In the genomic region with DNA sequence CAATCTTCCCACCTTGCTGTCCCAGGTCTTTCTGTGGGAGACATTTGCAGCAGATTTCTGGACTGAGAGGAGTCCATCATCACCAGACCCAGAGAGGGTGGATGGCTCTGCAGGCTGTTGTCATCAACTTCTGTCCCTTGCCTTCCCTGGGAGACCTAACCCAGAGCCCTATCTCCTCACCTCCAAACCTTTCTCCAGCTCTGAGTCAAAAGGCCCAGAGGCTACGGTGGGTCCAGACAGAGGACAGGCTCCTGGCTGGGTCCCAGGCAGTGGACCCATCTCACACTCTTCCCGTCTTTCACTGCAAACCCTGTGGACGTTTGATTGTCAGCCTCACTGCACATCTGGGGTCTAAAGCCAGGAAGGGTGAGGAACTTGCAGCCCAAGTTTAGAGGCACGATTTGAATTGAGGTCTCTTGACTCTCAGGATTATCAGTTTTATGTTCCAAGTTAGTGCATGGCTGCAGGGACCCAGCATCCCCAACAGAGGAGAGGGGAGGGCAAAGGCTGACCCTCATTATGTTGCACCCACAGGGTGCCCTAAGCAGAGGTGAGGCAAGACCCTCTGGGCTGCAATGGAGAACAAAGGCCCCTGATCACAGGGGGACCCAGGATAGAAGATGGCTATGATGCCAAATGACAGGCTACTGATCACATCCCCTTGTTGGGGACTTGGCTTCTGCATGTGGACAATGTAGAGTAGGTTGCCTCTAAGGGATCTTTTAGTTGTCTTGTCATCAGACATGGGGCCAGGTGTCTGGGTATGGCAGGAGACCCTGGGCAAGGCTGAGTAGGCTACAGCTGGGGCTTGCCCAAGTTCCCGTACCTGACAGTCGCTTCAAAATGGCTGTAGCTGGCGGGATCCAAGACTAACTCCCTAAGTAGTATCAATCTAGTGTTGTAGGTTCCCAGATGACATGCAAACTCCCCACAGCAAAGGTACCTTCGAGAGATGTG, we compare ENCODE assay signal across 19 cellular contexts. TPM values are rescaled to one million over a fixed set of nuclear protein-coding genes. Genes with fewer than 3 reads are reported as not detected.
DNase-seq lines count a peak whose midpoint lies in the region; ATAC-seq, FAIRE-seq and TF ChIP-seq lines count a peak whose summit lies in the region.
"Had no signal": no experiment of that assay in that cellular context is flagged by ENCODE, and none has a peak within 500 bp of the region (broad histone marks: within the 10 kb centered on the region; RNA-seq: fewer than 3 reads in every experiment).

No MANE protein-coding gene starts in this region.

- POLR2A ChIA-PET in A549 (lab: Yijun Ruan, JAX) (interaction anchor here (1.0 to 1.3 kb wide), 2 partner anchors 11 to 14 kb away, joined by 4 to 5 read pairs; a partner anchor contains a TSS), HepG2 (lab: Yijun Ruan, JAX) (interaction anchor here (1.2 to 8.5 kb wide), 3 partner anchors 11 to 337 kb away, joined by 4 to 216 read pairs (median 23); a partner anchor contains a TSS)

- BruUV-seq in HepG2 (replicated peaks; lab: Mats Ljungman, UMichigan) = no TSS peak

- H3K27ac ChIP-seq in A549 (no peak overlapping the region), KMS-11 (no peak overlapping the region), HepG2 (ENCODE audit: extremely low read length, insufficient read depth, low read length) (no peak overlapping the region), prostate gland (no peak overlapping the region)
- H3K27ac ChIP-seq: BLaER1 treated with 17β-estradiol and CSF1 and Interleukin-3, amounts not matched to agents 10 nM and 100 nM; parathyroid adenoma; SJSA1; testis; uterus had no signal

- H3K4me1 ChIP-seq in A549 = peaks cover 15% of the 10 kb centered on the region; the same call in 2 of the 3 replicates
- no peaks in the 10 kb centered on the region for H3K4me1 ChIP-seq in KMS-11 (ENCODE audit: low read depth, poor library complexity, severe bottlenecking)
- peaks cover 38% of the 10 kb centered on the region for H3K4me1 ChIP-seq in HepG2 (ENCODE audit: insufficient read depth, low read length)
- peaks cover 7% of the 10 kb centered on the region for H3K4me1 ChIP-seq in prostate gland (replicated peaks)
- H3K4me1 ChIP-seq: parathyroid adenoma had no signal

- ATAC-seq in A549 (peak; percentile 0 to 11; a peak in 4 of 6 replicates), GM18907 (IDR thresholded peaks at IDR 0.05; ENCODE audit: unreplicated experiment) (peak; percentile 8), HepG2 (no peak)

- peaks cover 12% of the 10 kb centered on the region for H3K27me3 Mint-ChIP-seq in glutamatergic neuron (ENCODE audit: unreplicated experiment)

- FAIRE-seq in A549 (lab: Jason Lieb, UNC) (no peak), HepG2 (lab: Jason Lieb, UNC) (no peak)
- FAIRE-seq: RCC 7860 had no signal

- H3K27me3 ChIP-seq in KMS-11 (ENCODE audit: insufficient read depth, low read depth) (no peaks in the 10 kb centered on the region), HepG2 (ENCODE audit: control insufficient read depth in 1 of 2, insufficient read depth in 2 of 2, low read length in 2 of 2) (peaks cover 23 to 57% of the 10 kb centered on the region in 2 experiments; a peak in 4 of 5 replicates), prostate gland (replicated peaks; ENCODE audit: insufficient read depth) (peaks cover 2% of the 10 kb centered on the region)
- H3K27me3 ChIP-seq: testis had no signal

- H3K9me3 Mint-ChIP-seq in glutamatergic neuron (ENCODE audit: unreplicated experiment) = peaks cover 1% of the 10 kb centered on the region
- H3K9me3 Mint-ChIP-seq: activated CD8-positive, alpha-beta T cell treated with anti-CD3 and anti-CD28 coated beads for 36 hours; nephron had no signal

- H3K36me3 ChIP-seq in KMS-11 (ENCODE audit: insufficient read depth) = no peaks in the 10 kb centered on the region
- no peaks in the 10 kb centered on the region for H3K36me3 ChIP-seq in HepG2 (replicated peaks in 1 of 2; ENCODE audit: control insufficient read depth in 1 of 2, insufficient read depth in 2 of 2, low read length in 2 of 2)
- H3K36me3 ChIP-seq in prostate gland = no peaks in the 10 kb centered on the region
- H3K36me3 ChIP-seq: BLaER1 treated with 17β-estradiol and CSF1 and Interleukin-3, amounts not matched to agents 10 nM and 100 nM; SJSA1; uterus had no signal

- H4K20me1 ChIP-seq in KMS-11 (ENCODE audit: insufficient read depth) (no peaks in the 10 kb centered on the region), HepG2 (ENCODE audit: insufficient read depth, low read length) (no peaks in the 10 kb centered on the region)

- H3K4me3 ChIP-seq in A549 (no peak overlapping the region), KMS-11 (IDR thresholded peaks at IDR 0.05; ENCODE audit: insufficient read depth, low read depth, low read length) (no peak overlapping the region), HepG2 (replicated peaks in 1 of 3; ENCODE audit: insufficient read depth in 1 of 3, low read depth in 2 of 3, low read length in 3 of 3) (no peak overlapping the region), prostate gland (no peak overlapping the region)
- H3K4me3 ChIP-seq: BLaER1 treated with 17β-estradiol and CSF1 and Interleukin-3, amounts not matched to agents 10 nM and 100 nM; SJSA1; testis; uterus had no signal

- H3K4me3 Mint-ChIP-seq in glutamatergic neuron (ENCODE audit: unreplicated experiment) = no peak overlapping the region
- H3K4me3 Mint-ChIP-seq: activated CD8-positive, alpha-beta T cell treated with anti-CD3 and anti-CD28 coated beads for 36 hours; nephron had no signal

- H2AFZ ChIP-seq in KMS-11 (ENCODE audit: low read depth) (0 out of 2 replicates have a peak overlapping the region, but pooled peaks have one; percentile 27), HepG2 (ENCODE audit: low read length) (no peak overlapping the region)
- H2AFZ ChIP-seq: parathyroid adenoma had no signal

- TF ChIP-seq RAD21 in A549 (conservative IDR thresholded peaks at IDR 0.05 in 1 of 2, IDR thresholded peaks at IDR 0.05 in 1 of 2) (no peak), HepG2 (CRISPR knock-in tag; IDR thresholded peaks at IDR 0.05) (no peak)

- TF ChIP-seq CTCF in A549 (IDR thresholded peaks at IDR 0.05) (no peak), KMS-11 (conservative IDR thresholded peaks at IDR 0.05; ENCODE audit: low read depth, low read length) (no peak), HepG2 (CRISPR knock-in tag; IDR thresholded peaks at IDR 0.05) (no peak), prostate gland (IDR thresholded peaks at IDR 0.05) (no peak), glutamatergic neuron (IDR thresholded peaks at IDR 0.05; ENCODE audit: partially characterized antibody, unreplicated experiment) (no peak)

- CTCF ChIA-PET in A549 (lab: Yijun Ruan, JAX) (interaction anchor here (0.5 to 10.0 kb wide), 110 partner anchors 11 to 642 kb away, joined by 3 to 352 read pairs (median 4); a partner anchor contains a TSS), HepG2 (lab: Yijun Ruan, JAX; ENCODE audit: low intra/inter-chr PET ratio, low total read pairs) (interaction anchor here (0.6 to 3.2 kb wide), 5 partner anchors 14 to 301 kb away, joined by 3 to 61 read pairs (median 8); no protein-coding TSS in a partner anchor)

- TF ChIP-seq EP300 in A549 (IDR thresholded peaks at IDR 0.05) (no peak), HepG2 (IDR thresholded peaks at IDR 0.05; ENCODE audit: low read depth in 2 of 2, low read length in 2 of 2) (no peak), HepG2 (CRISPR knock-in tag; IDR thresholded peaks at IDR 0.05; ENCODE audit: borderline replicate concordance) (no peak)

- H3K9ac ChIP-seq in KMS-11 = no peak overlapping the region
- no peak overlapping the region for H3K9ac ChIP-seq in HepG2 (ENCODE audit: insufficient read depth, low read depth, low read length)
- H3K9ac ChIP-seq: BLaER1 treated with 17β-estradiol and CSF1 and Interleukin-3, amounts not matched to agents 10 nM and 100 nM; parathyroid adenoma had no signal

- H3K27ac Mint-ChIP-seq in glutamatergic neuron (ENCODE audit: unreplicated experiment) = no peak overlapping the region
- H3K27ac Mint-ChIP-seq: activated CD8-positive, alpha-beta T cell treated with anti-CD3 and anti-CD28 coated beads for 36 hours; nephron had no signal

- in situ Hi-C loops in HepG2 (cut with HindIII; ENCODE audit: extremely low pct_ligation_motif_present, low pct_unique_long_range_greater_than_20kb) = loop anchor here (10.0 to 25.0 kb wide), 2 partner anchors 300 to 503 kb away; no protein-coding TSS in a partner anchor

- intact Hi-C loops in HepG2 (cut with micrococcal nuclease; ENCODE audit: unreplicated experiment) = loop anchor here (1.0 to 10.0 kb wide), 4 partner anchors 14 to 653 kb away; no protein-coding TSS in a partner anchor
- intact Hi-C loops in prostate gland (cut with DNase I) = loop anchor here (2.0 to 5.0 kb wide), 4 partner anchors 255 to 455 kb away; no protein-coding TSS in a partner anchor

- peaks cover 9% of the 10 kb centered on the region for H3K4me1 Mint-ChIP-seq in glutamatergic neuron (ENCODE audit: low read depth, unreplicated experiment)

- DNase-seq in A549 (ENCODE audit: low read depth in 1 of 2, low spot score in 1 of 2) (no peak), HepG2 (ENCODE audit: low spot score) (no peak), prostate gland (ENCODE audit: low spot score) (no peak), NCI-H187 (lab: John Stamatoyannopoulos, UW) (no peak), glutamatergic neuron (no peak), SK-N-DZ (ENCODE audit: low spot score) (no peak)

- no peaks in the 10 kb centered on the region for H3K79me2 ChIP-seq in KMS-11 (ENCODE audit: insufficient read depth, low read depth)
- H3K79me2 ChIP-seq in HepG2 (ENCODE audit: insufficient read depth, low read length) = no peaks in the 10 kb centered on the region
- H3K79me2 ChIP-seq: parathyroid adenoma had no signal

- 45% methylated on average over 8 of the region's 8 CpGs for WGBS in A549 (ENCODE audit: missing lambda C conversion rate)
- WGBS in HepG2 (ENCODE audit: low lambda C conversion rate) = 28% methylated on average over 8 of the region's 8 CpGs
- WGBS in prostate gland = 82% methylated on average over 8 of the region's 8 CpGs

- TF ChIP-seq POLR2A in A549 (IDR thresholded peaks at IDR 0.05; ENCODE audit: low read length) = no peak
- TF ChIP-seq POLR2A in HepG2 (IDR thresholded peaks at IDR 0.05; ENCODE audit: insufficient read depth in 1 of 2, low read depth in 2 of 2, low read length in 2 of 2) = no peak
- TF ChIP-seq POLR2A in prostate gland (IDR thresholded peaks at IDR 0.05) = no peak

- no peaks in the 10 kb centered on the region for H3K36me3 Mint-ChIP-seq in glutamatergic neuron (ENCODE audit: unreplicated experiment)

- no peaks in the 10 kb centered on the region for H3K9me3 ChIP-seq in A549
- no peaks in the 10 kb centered on the region for H3K9me3 ChIP-seq in HepG2 (ENCODE audit: low read length)
- no peaks in the 10 kb centered on the region for H3K9me3 ChIP-seq in prostate gland
- H3K9me3 ChIP-seq: BLaER1 treated with 17β-estradiol and CSF1 and Interleukin-3, amounts not matched to agents 10 nM and 100 nM; Caco-2; SJSA1; testis; uterus had no signal

- H3K4me2 ChIP-seq in A549 = no peak overlapping the region
- no peak overlapping the region for H3K4me2 ChIP-seq in KMS-11
- no peak overlapping the region for H3K4me2 ChIP-seq in HepG2 (ENCODE audit: low read depth, low read length)
- H3K4me2 ChIP-seq: BLaER1 treated with 17β-estradiol and CSF1 and Interleukin-3, amounts not matched to agents 10 nM and 100 nM had no signal

RNA-seq across cellular contexts. Expression of a gene that starts 4.7 kb away (rescaled TPM):
- polyA plus RNA-seq in A549 (2011; rRNA removed) (0.05 and 0.09 TPM in 2 replicates), A549 (2017; fragmentation: RNase III; extraction: RNeasy Plus Mini Kit Qiagen cat#74134 plus additional on column Dnase treatment) (0.03 TPM in 3 replicates), HepG2 (2011; rRNA removed) (1.6 and 3.0 TPM in 2 replicates)
- 0.01 and 0.04 TPM in 2 replicates for polyA plus RNA-seq in A549 (2012; cell fraction: cytosol; rRNA removed)
- polyA plus RNA-seq in A549 (2012; cell fraction: nucleus; rRNA removed) = 0.02 and 0.07 TPM in 2 replicates
- 0.17 and 0.19 TPM in 2 replicates for polyA minus RNA-seq in A549 (2011; rRNA and poly(A)+ RNA removed)
- total RNA-seq in HepG2 (2016; rRNA removed; fragmentation: Illumina TruSeq; extraction: Trizol) (10.2 and 15.0 TPM in 2 replicates), prostate gland (1 to 10 TPM; 3.3 to 7.0 TPM), glutamatergic neuron (ENCODE audit: unreplicated experiment) (not detected)
- 1.6 and 1.8 TPM in 2 replicates for total RNA-seq in HepG2 (2016; cell fraction: cytosol; rRNA removed; fragmentation: Illumina TruSeq; extraction: Trizol; ENCODE audit: low read depth)
- 9.2 and 15.1 TPM in 2 replicates for total RNA-seq in HepG2 (2016; cell fraction: insoluble cytoplasmic fraction; rRNA removed; fragmentation: Illumina TruSeq; extraction: Trizol)
- 5.3 and 5.6 TPM in 2 replicates for total RNA-seq in HepG2 (2016; cell fraction: membrane; rRNA removed; fragmentation: Illumina TruSeq; extraction: Trizol)
- 16.7 and 18.1 TPM in 2 replicates for total RNA-seq in HepG2 (2016; cell fraction: nucleus; rRNA removed; fragmentation: Illumina TruSeq; extraction: Trizol)
- polyA plus RNA-seq in HepG2 (2011; cell fraction: cytosol; rRNA removed) = 1.5 and 1.9 TPM in 2 replicates
- polyA plus RNA-seq in HepG2 (2011; cell fraction: nucleus; rRNA removed) = 6.3 and 9.6 TPM in 2 replicates
- polyA plus RNA-seq in HepG2 (2012) = 4.5 and 5.8 TPM in 2 replicates
- 0.75 and 0.80 TPM in 2 replicates for polyA plus RNA-seq in HepG2 (2016; cell fraction: cytosol; fragmentation: Illumina TruSeq; extraction: Trizol; ENCODE audit: low read depth)
- polyA plus RNA-seq in HepG2 (2016; cell fraction: insoluble cytoplasmic fraction; fragmentation: Illumina TruSeq; extraction: Trizol; ENCODE audit: low read depth) = 5.6 and 5.9 TPM in 2 replicates
- polyA plus RNA-seq in HepG2 (2016; cell fraction: membrane; fragmentation: Illumina TruSeq; extraction: Trizol; ENCODE audit: low read depth) = 2.3 and 2.7 TPM in 2 replicates
- 19.8 and 21.2 TPM in 2 replicates for polyA plus RNA-seq in HepG2 (2016; cell fraction: nucleus; fragmentation: Illumina TruSeq; extraction: Trizol; ENCODE audit: insufficient read depth, low read depth)
- 5.0 TPM in 1 of 2 replicates, not detected in the other for polyA minus RNA-seq in HepG2 (2011; rRNA and poly(A)+ RNA removed; ENCODE audit: low replicate concordance)
- 2.5 and 4.1 TPM in 2 replicates for polyA minus RNA-seq in HepG2 (2011; cell fraction: cytosol; rRNA and poly(A)+ RNA removed)
- 2.4 and 4.5 TPM in 2 replicates for polyA minus RNA-seq in HepG2 (2011; cell fraction: nucleus; rRNA and poly(A)+ RNA removed)
- polyA plus RNA-seq in SK-N-DZ (2014; cell fraction: cytosol; rRNA removed) = not detected in 2 replicates
- polyA plus RNA-seq in SK-N-DZ (2014; cell fraction: nucleus; rRNA removed) = 0.14 TPM in 1 of 2 replicates, not detected in the other
- total RNA-seq: activated CD8-positive, alpha-beta T cell treated with anti-CD3 and anti-CD28 coated beads for 36 hours; MCF 10A; T-helper 1 cell treated with Interleukin-12 subunit alpha and Interleukin-12 subunit beta and Interleukin-4 antibody, amounts not matched to agents 30 ng/mL and 1 ng/mL, for 36 hours had no signal

RNA-seq across cellular contexts. Expression of a gene that starts 11.4 kb away (rescaled TPM):
- 12.4 and 13.8 TPM in 2 replicates for polyA plus RNA-seq in A549 (2011; rRNA removed)
- polyA plus RNA-seq in A549 (2012; cell fraction: cytosol; rRNA removed) = 19.3 and 23.8 TPM in 2 replicates
- polyA plus RNA-seq in A549 (2012; cell fraction: nucleus; rRNA removed) = 35.4 and 36.6 TPM in 2 replicates
- polyA plus RNA-seq in A549 (2017; fragmentation: RNase III; extraction: RNeasy Plus Mini Kit Qiagen cat#74134 plus additional on column Dnase treatment) = 17.7 to 23.5 TPM (median 20.5 TPM) in 3 replicates
- polyA minus RNA-seq in A549 (2011; rRNA and poly(A)+ RNA removed) = 17.5 and 21.2 TPM in 2 replicates
- 22.0 and 22.8 TPM in 2 replicates for total RNA-seq in HepG2 (2016; rRNA removed; fragmentation: Illumina TruSeq; extraction: Trizol)
- 4.7 and 4.9 TPM in 2 replicates for total RNA-seq in HepG2 (2016; cell fraction: cytosol; rRNA removed; fragmentation: Illumina TruSeq; extraction: Trizol; ENCODE audit: low read depth)
- 18.5 and 23.5 TPM in 2 replicates for total RNA-seq in HepG2 (2016; cell fraction: insoluble cytoplasmic fraction; rRNA removed; fragmentation: Illumina TruSeq; extraction: Trizol)
- 12.9 and 13.2 TPM in 2 replicates for total RNA-seq in HepG2 (2016; cell fraction: membrane; rRNA removed; fragmentation: Illumina TruSeq; extraction: Trizol)
- 16.8 and 19.0 TPM in 2 replicates for total RNA-seq in HepG2 (2016; cell fraction: nucleus; rRNA removed; fragmentation: Illumina TruSeq; extraction: Trizol)
- 15.2 and 17.3 TPM in 2 replicates for polyA plus RNA-seq in HepG2 (2011; rRNA removed)
- 9.2 and 11.9 TPM in 2 replicates for polyA plus RNA-seq in HepG2 (2011; cell fraction: cytosol; rRNA removed)
- polyA plus RNA-seq in HepG2 (2011; cell fraction: nucleus; rRNA removed) = 20.1 and 23.4 TPM in 2 replicates
- polyA plus RNA-seq in HepG2 (2012) = 13.4 and 14.5 TPM in 2 replicates
- polyA plus RNA-seq in HepG2 (2016; cell fraction: cytosol; fragmentation: Illumina TruSeq; extraction: Trizol; ENCODE audit: low read depth) = 5.3 and 5.4 TPM in 2 replicates
- 19.1 and 22.3 TPM in 2 replicates for polyA plus RNA-seq in HepG2 (2016; cell fraction: insoluble cytoplasmic fraction; fragmentation: Illumina TruSeq; extraction: Trizol; ENCODE audit: low read depth)
- 8.7 and 10.7 TPM in 2 replicates for polyA plus RNA-seq in HepG2 (2016; cell fraction: membrane; fragmentation: Illumina TruSeq; extraction: Trizol; ENCODE audit: low read depth)
- 19.4 and 22.9 TPM in 2 replicates for polyA plus RNA-seq in HepG2 (2016; cell fraction: nucleus; fragmentation: Illumina TruSeq; extraction: Trizol; ENCODE audit: insufficient read depth, low read depth)
- 14.3 and 29.5 TPM in 2 replicates for polyA minus RNA-seq in HepG2 (2011; rRNA and poly(A)+ RNA removed; ENCODE audit: low replicate concordance)
- 11.9 and 13.8 TPM in 2 replicates for polyA minus RNA-seq in HepG2 (2011; cell fraction: cytosol; rRNA and poly(A)+ RNA removed)
- polyA minus RNA-seq in HepG2 (2011; cell fraction: nucleus; rRNA and poly(A)+ RNA removed) = 28.6 and 28.8 TPM in 2 replicates
- total RNA-seq in prostate gland = 10 to 100 TPM; 29.9 to 39.4 TPM
- 23.8 TPM for total RNA-seq in glutamatergic neuron (ENCODE audit: unreplicated experiment)
- polyA plus RNA-seq in SK-N-DZ (2014; cell fraction: cytosol; rRNA removed) = 10.6 and 18.1 TPM in 2 replicates
- polyA plus RNA-seq in SK-N-DZ (2014; cell fraction: nucleus; rRNA removed) = 12.7 and 17.9 TPM in 2 replicates
